In the genomic region with DNA sequence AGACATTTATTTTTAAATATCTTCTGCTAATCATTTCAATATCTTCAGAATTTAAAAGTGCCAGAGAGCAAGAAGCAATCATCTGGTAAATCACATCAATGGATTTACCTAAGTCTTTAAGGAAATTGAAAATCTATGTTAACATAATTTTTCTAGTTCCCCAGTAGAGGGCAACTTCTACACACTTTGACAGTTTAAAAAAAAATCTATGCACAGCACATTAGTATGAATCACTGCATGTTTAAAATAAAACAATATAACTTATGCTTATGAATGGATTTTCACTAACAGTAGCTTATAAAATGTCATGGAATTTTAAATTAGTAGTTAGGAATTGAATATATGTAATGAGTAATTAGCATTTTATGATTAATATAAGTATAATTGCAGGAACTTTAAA, we compare ENCODE assay signal across 10 cellular contexts.
A peak's percentile ranks its signal among the peaks of the same experiment; 100 is the strongest.
DNase-seq lines count a peak whose midpoint lies in the region; ATAC-seq, FAIRE-seq and TF ChIP-seq lines count a peak whose summit lies in the region.
"Had no signal": no experiment of that assay in that cellular context is flagged by ENCODE, and none has a peak within 500 bp of the region (broad histone marks: within the 10 kb centered on the region; RNA-seq: fewer than 3 reads in every experiment).

No MANE protein-coding gene starts in this region.

- ATAC-seq in thoracic aorta (ENCODE audit: insufficient number of reproducible peaks, low FRiP score, low read depth): no peak

- H3K79me2 ChIP-seq in endothelial cell of umbilical vein (ENCODE audit: control insufficient read depth, insufficient read depth, low read length) (no peaks in the 10 kb centered on the region), mesendoderm (ENCODE audit: control insufficient read depth, insufficient read depth, low read length) (no peaks in the 10 kb centered on the region)

- no peak overlapping the region for H3K27ac ChIP-seq in breast epithelium
- no peak overlapping the region for H3K27ac ChIP-seq in endothelial cell of umbilical vein (ENCODE audit: insufficient read depth, low read depth, low read length)
- H3K27ac ChIP-seq in thoracic aorta: no peak overlapping the region
- H3K27ac ChIP-seq in mesendoderm (ENCODE audit: low read depth, low read length): no peak overlapping the region

- no peaks in the 10 kb centered on the region for H3K27me3 Mint-ChIP-seq in MCF 10A (ENCODE audit: insufficient read depth, unreplicated experiment)

- no peak overlapping the region for H3K56ac ChIP-seq in mesendoderm (ENCODE audit: low read length)

- BruUV-seq in MCF 10A (replicated peaks; lab: Mats Ljungman, UMichigan) (no TSS peak), endothelial cell of umbilical vein (replicated peaks; lab: Mats Ljungman, UMichigan) (no TSS peak)

- H3K4ac ChIP-seq in mesendoderm (ENCODE audit: low read depth, low read length): no peak overlapping the region

- DNase-seq in MCF 10A (ENCODE audit: unreplicated experiment): peak; percentile 33
- DNase-seq in breast epithelium (ENCODE audit: low spot score in 2 of 2): no peak
- DNase-seq in NCI-H69 (lab: John Stamatoyannopoulos, UW): peak; percentile 37
- DNase-seq in endothelial cell of umbilical vein (ENCODE audit: low read depth, low spot score): peak; percentile 37
- DNase-seq in thoracic aorta (ENCODE audit: low spot score): no peak
- no peak for DNase-seq in activated naive CD4-positive, alpha-beta T cell treated with Interleukin-2 at 50 U/mL for 16 hours
- no peak for DNase-seq in NCI-H128 (lab: John Stamatoyannopoulos, UW; ENCODE audit: unreplicated experiment)
- DNase-seq in mesendoderm: no peak
- DNase-seq: central memory CD4-positive, alpha-beta T cell; stimulated activated CD4-positive, alpha-beta T cell treated with anti-CD3 and anti-CD28 coated beads, Interleukin-15, amount 100 ng/mL, for 24 hours had no signal

- H2BK15ac ChIP-seq in mesendoderm (replicated peaks; ENCODE audit: low read depth): no peak overlapping the region

- no peaks in the 10 kb centered on the region for H3K9me1 ChIP-seq in endothelial cell of umbilical vein (replicated peaks; ENCODE audit: control insufficient read depth, extremely low read depth, insufficient read depth, low read length)

- no peak overlapping the region for H3K4me3 Mint-ChIP-seq in MCF 10A (ENCODE audit: unreplicated experiment)

- H3K9me3 Mint-ChIP-seq in MCF 10A (ENCODE audit: unreplicated experiment): no peaks in the 10 kb centered on the region

- H3K4me3 ChIP-seq in breast epithelium (no peak overlapping the region), endothelial cell of umbilical vein (replicated peaks in 1 of 3; ENCODE audit: insufficient read depth in 1 of 3, low read depth in 1 of 3, low read length in 3 of 3) (no peak overlapping the region), thoracic aorta (no peak overlapping the region), mesendoderm (ENCODE audit: low read length) (no peak overlapping the region)

- H3K4me2 ChIP-seq in endothelial cell of umbilical vein (ENCODE audit: insufficient read depth, low read length) (no peak overlapping the region), mesendoderm (ENCODE audit: low read length) (no peak overlapping the region)

- no peaks in the 10 kb centered on the region for H4K20me1 ChIP-seq in endothelial cell of umbilical vein (replicated peaks; ENCODE audit: control insufficient read depth, extremely low read depth, insufficient read depth, low read length)

- CTCF ChIA-PET in MCF 10A (lab: Yijun Ruan, JAX): interaction anchor here (0.6 to 2.2 kb wide), 11 partner anchors 102 to 757 kb away, joined by 3 to 8 read pairs (median 4); no protein-coding TSS in a partner anchor
- CTCF ChIA-PET in endothelial cell of umbilical vein (lab: Charles Lee): interaction anchor here (1.1 to 4.1 kb wide), 10 partner anchors 12 to 756 kb away, joined by 3 to 56 read pairs (median 4); no protein-coding TSS in a partner anchor

- no peak for FAIRE-seq in endothelial cell of umbilical vein (lab: Jason Lieb, UNC)

- H2AK5ac ChIP-seq in mesendoderm (ENCODE audit: low read length): no peak overlapping the region

- H3K36me3 Mint-ChIP-seq in MCF 10A (ENCODE audit: insufficient read depth, unreplicated experiment): no peaks in the 10 kb centered on the region

- H4K5ac ChIP-seq in mesendoderm (ENCODE audit: low read length): no peak overlapping the region

- H3K18ac ChIP-seq in mesendoderm (ENCODE audit: low read length): no peak overlapping the region

- H2BK5ac ChIP-seq in mesendoderm (ENCODE audit: low read length): no peak overlapping the region

- H4K8ac ChIP-seq in mesendoderm (ENCODE audit: low read depth, low read length): no peak overlapping the region

- no peaks in the 10 kb centered on the region for H3K9me3 ChIP-seq in breast epithelium
- no peaks in the 10 kb centered on the region for H3K9me3 ChIP-seq in endothelial cell of umbilical vein (replicated peaks; ENCODE audit: control insufficient read depth, insufficient read depth, low read length)
- no peaks in the 10 kb centered on the region for H3K9me3 ChIP-seq in thoracic aorta

- dilution Hi-C loops in endothelial cell of umbilical vein (cut with MboI; ENCODE audit: extremely low pct_ligation_motif_present, low sequenced_read_pairs): no loop called here

- H3K36me3 ChIP-seq in breast epithelium: no peaks in the 10 kb centered on the region
- H3K36me3 ChIP-seq in endothelial cell of umbilical vein (ENCODE audit: control insufficient read depth in 2 of 2, extremely low read depth in 1 of 2, insufficient read depth in 2 of 2, low read length in 2 of 2): no peaks in the 10 kb centered on the region
- H3K36me3 ChIP-seq in thoracic aorta: no peaks in the 10 kb centered on the region
- H3K36me3 ChIP-seq in mesendoderm (ENCODE audit: control insufficient read depth, insufficient read depth, low read length): no peaks in the 10 kb centered on the region

- no peak overlapping the region for H2AFZ ChIP-seq in endothelial cell of umbilical vein (ENCODE audit: low read depth, low read length)

- H3K27me3 ChIP-seq in breast epithelium: no peaks in the 10 kb centered on the region
- no peaks in the 10 kb centered on the region for H3K27me3 ChIP-seq in endothelial cell of umbilical vein (ENCODE audit: control insufficient read depth in 2 of 2, insufficient read depth in 2 of 2, low read length in 2 of 2)
- no peaks in the 10 kb centered on the region for H3K27me3 ChIP-seq in thoracic aorta (replicated peaks; ENCODE audit: insufficient read depth)
- H3K27me3 ChIP-seq in mesendoderm (ENCODE audit: insufficient read depth, low read length, poor library complexity): no peaks in the 10 kb centered on the region

- H3K4me1 ChIP-seq in breast epithelium (peaks cover 0 to 7% of the 10 kb centered on the region in 2 donors), endothelial cell of umbilical vein (ENCODE audit: control insufficient read depth, extremely low read depth, insufficient read depth, low read length) (peaks cover 20% of the 10 kb centered on the region), thoracic aorta (ENCODE audit: control insufficient read depth in 1 of 2, low read depth in 2 of 2) (peaks cover 8 to 11% of the 10 kb centered on the region in 2 donors), mesendoderm (ENCODE audit: control insufficient read depth, low read depth, low read length) (no peaks in the 10 kb centered on the region)

- H3K23ac ChIP-seq in mesendoderm (ENCODE audit: low read length): no peak overlapping the region

- intact Hi-C loops in MCF 10A (cut with micrococcal nuclease) (loop anchor here (1.0 to 5.0 kb wide), 2 partner anchors 182 to 576 kb away; a partner anchor contains a TSS), breast epithelium (cut with DNase I; ENCODE audit: low total_unique reads) (no loop called here), endothelial cell of umbilical vein (cut with micrococcal nuclease) (loop anchor here (1.0 to 10.0 kb wide), 5 partner anchors 98 to 383 kb away; a partner anchor contains a TSS)

- no peak overlapping the region for H2BK120ac ChIP-seq in mesendoderm (ENCODE audit: low read depth, low read length)

- H3K4me1 Mint-ChIP-seq in MCF 10A (ENCODE audit: insufficient read depth, unreplicated experiment): peaks cover 8% of the 10 kb centered on the region

- H3K27ac Mint-ChIP-seq in MCF 10A (ENCODE audit: low read depth, unreplicated experiment): no peak overlapping the region

- peak; percentile 38 for TF ChIP-seq CTCF in MCF 10A (IDR thresholded peaks at IDR 0.05; ENCODE audit: unreplicated experiment)
- TF ChIP-seq CTCF in breast epithelium (IDR thresholded peaks at IDR 0.05): peak in 1 of 3 donors; percentile 34
- peak; percentile 5 to 11 for TF ChIP-seq CTCF in endothelial cell of umbilical vein (IDR thresholded peaks at IDR 0.05; ENCODE audit: extremely low read depth in 1 of 2, insufficient read depth in 1 of 2, low read depth in 1 of 2, low read length in 2 of 2)
- TF ChIP-seq CTCF in thoracic aorta (IDR thresholded peaks at IDR 0.05): peak; percentile 31

- no peaks in the 10 kb centered on the region for H3K79me1 ChIP-seq in mesendoderm (ENCODE audit: low read length)

- TF ChIP-seq POLR2A in breast epithelium (IDR thresholded peaks at IDR 0.05) (no peak), endothelial cell of umbilical vein (IDR thresholded peaks at IDR 0.05; ENCODE audit: low read depth, low read length) (no peak)

- H3K9ac ChIP-seq in endothelial cell of umbilical vein (replicated peaks; ENCODE audit: extremely low read depth, insufficient read depth, low read length) (peak overlapping the region; percentile 1), mesendoderm (ENCODE audit: low read length) (no peak overlapping the region)

- POLR2A ChIA-PET in MCF 10A (lab: Yijun Ruan, JAX): interaction anchor here (0.7 to 0.8 kb wide), 2 partner anchors 38 to 568 kb away, joined by 3 read pairs; no protein-coding TSS in a partner anchor
- POLR2A ChIA-PET in endothelial cell of umbilical vein (lab: Charles Lee): no interaction called here

TF ChIP-seq in endothelial cell of umbilical vein, 7 proteins besides CTCF, POLR2A, EP300 and RAD21:
- TF ChIP-seq FOS (IDR thresholded peaks at IDR 0.05; ENCODE audit: borderline replicate concordance, insufficient read depth, low read length) (peak; percentile 52), JUN (IDR thresholded peaks at IDR 0.05; ENCODE audit: borderline replicate concordance, insufficient read depth, insufficient read length, low read depth) (no peak), MYC (IDR thresholded peaks at IDR 0.05; ENCODE audit: low read depth, low read length) (no peak)
- TF ChIP-seq, protein P1, sequence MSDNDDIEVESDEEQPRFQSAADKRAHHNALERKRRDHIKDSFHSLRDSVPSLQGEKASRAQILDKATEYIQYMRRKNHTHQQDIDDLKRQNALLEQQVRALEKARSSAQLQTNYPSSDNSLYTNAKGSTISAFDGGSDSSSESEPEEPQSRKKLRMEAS (IDR thresholded peaks at IDR 0.05; ENCODE audit: insufficient read depth, insufficient read length): no peak

Comparison
In these comparisons a context has a peak if more than half of its experiments do, and no peak if none do; other contexts are left out.
1. DNase-seq: peak in MCF 10A (single experiment), NCI-H69 (single experiment) and endothelial cell of umbilical vein (single experiment); none in breast epithelium (0 of 2), thoracic aorta (single experiment), activated naive CD4-positive, alpha-beta T cell treated with Interleukin-2 at 50 U/mL for 16 hours (single experiment), NCI-H128 (single experiment) and mesendoderm (single experiment).